In genomic region chr5:28216939-28217360, GRCh38 we compare ENCODE assay signal across 1 cellular context.
A peak's percentile ranks its signal among the peaks of the same experiment; 100 is the strongest.
TF ChIP-seq lines count a peak whose summit lies in the region.

No MANE protein-coding gene starts in this region.

TF ChIP-seq in GM12878, 131 proteins besides CTCF, POLR2A, EP300 and RAD21 (continued from another document):
- TF ChIP-seq PKNOX1 (IDR thresholded peaks at IDR 0.05): peak; percentile 76
- TF ChIP-seq HDGF (IDR thresholded peaks at IDR 0.05): no peak
- no peak for TF ChIP-seq NR2C1 (IDR thresholded peaks at IDR 0.05)
- peak; percentile 16 for TF ChIP-seq PBX3 (IDR thresholded peaks at IDR 0.05; ENCODE audit: insufficient replicate concordance, low read depth, low read length)
- no peak for TF ChIP-seq NR2C2 (IDR thresholded peaks at IDR 0.05; ENCODE audit: borderline replicate concordance, control insufficient read depth, insufficient read length, low read depth)
- TF ChIP-seq STAT1 (conservative IDR thresholded peaks at IDR 0.05): no peak
